In the genomic region with DNA sequence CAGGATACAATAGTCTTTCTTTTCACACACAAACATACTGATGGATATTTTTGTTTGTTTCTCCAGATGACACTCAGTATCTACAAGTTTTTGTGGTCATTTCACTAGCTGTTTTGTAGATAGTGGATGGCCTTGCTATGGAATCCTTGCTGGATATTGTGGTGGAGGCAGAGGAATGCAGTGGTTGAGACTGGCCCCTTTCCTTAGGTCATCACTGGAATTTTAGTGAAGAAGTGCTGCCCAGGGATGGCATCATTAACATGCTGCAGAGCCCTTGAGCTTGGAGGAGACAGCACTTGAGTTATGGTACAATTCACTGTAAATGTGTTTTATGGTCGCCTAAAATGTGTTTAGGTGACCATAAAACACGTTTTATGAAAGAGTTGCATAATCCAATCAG, we compare ENCODE assay signal across 17 cellular contexts.
"Had no signal": no experiment of that assay in that cellular context is flagged by ENCODE, and none has a peak within 500 bp of the region (broad histone marks: within the 10 kb centered on the region; RNA-seq: fewer than 3 reads in every experiment).

No MANE protein-coding gene starts in this region.

- H3K27ac Mint-ChIP-seq: activated naive CD4-positive, alpha-beta T cell treated with anti-CD3 and anti-CD28 coated beads, Interleukin-2, amount 50 U/mL, for 24 hours; activated T-cell treated with anti-CD3 and anti-CD28 coated beads, Interleukin-2, amount 50 U/mL, for 24 hours; naive thymus-derived CD4-positive, alpha-beta T cell; T-helper 17 cell had no signal

- DNase-seq: activated CD4-positive, CD25-positive, alpha-beta regulatory T cell; activated effector memory CD4-positive, alpha-beta T cell treated with Interleukin-2 at 50 U/mL for 16 hours; activated T-cell treated with anti-CD3 and anti-CD28 coated beads, Interleukin-2, amount 50 U/mL, for 24 hours; amniotic stem cell; cerebellar nuclear complex; lower lobe of right lung; midbrain; naive thymus-derived CD4-positive, alpha-beta T cell; posterior cingulate gyrus; SK-N-SH; stimulated activated CD4-positive, alpha-beta T cell treated with anti-CD3 and anti-CD28 coated beads, Interleukin-1b, Interleukin-23, amount 100 ng/mL, for 48 hours; stimulated activated naive CD4-positive, alpha-beta T cell; T-helper 17 cell; trophoblast cell had no signal

- ATAC-seq: lower lobe of right lung; naive thymus-derived CD4-positive, alpha-beta T cell; T-helper 17 cell had no signal

- H3K9me3 Mint-ChIP-seq: activated naive CD4-positive, alpha-beta T cell treated with anti-CD3 and anti-CD28 coated beads, Interleukin-2, amount 50 U/mL, for 24 hours; activated T-cell treated with anti-CD3 and anti-CD28 coated beads, Interleukin-2, amount 50 U/mL, for 24 hours had no signal

- H3K4me3 Mint-ChIP-seq: activated naive CD4-positive, alpha-beta T cell treated with anti-CD3 and anti-CD28 coated beads, Interleukin-2, amount 50 U/mL, for 24 hours; activated T-cell treated with anti-CD3 and anti-CD28 coated beads, Interleukin-2, amount 50 U/mL, for 24 hours; naive thymus-derived CD4-positive, alpha-beta T cell; T-helper 17 cell had no signal

- H3K27me3 Mint-ChIP-seq: activated naive CD4-positive, alpha-beta T cell treated with anti-CD3 and anti-CD28 coated beads, Interleukin-2, amount 50 U/mL, for 24 hours; activated T-cell treated with anti-CD3 and anti-CD28 coated beads, Interleukin-2, amount 50 U/mL, for 24 hours had no signal

- H3K4me1 Mint-ChIP-seq: activated naive CD4-positive, alpha-beta T cell treated with anti-CD3 and anti-CD28 coated beads, Interleukin-2, amount 50 U/mL, for 24 hours; naive thymus-derived CD4-positive, alpha-beta T cell; T-helper 17 cell had no signal

- FAIRE-seq: frontal cortex, TTC549 had no signal

- H3K36me3 Mint-ChIP-seq: activated naive CD4-positive, alpha-beta T cell treated with anti-CD3 and anti-CD28 coated beads, Interleukin-2, amount 50 U/mL, for 24 hours; naive thymus-derived CD4-positive, alpha-beta T cell had no signal
